In the genomic region with DNA sequence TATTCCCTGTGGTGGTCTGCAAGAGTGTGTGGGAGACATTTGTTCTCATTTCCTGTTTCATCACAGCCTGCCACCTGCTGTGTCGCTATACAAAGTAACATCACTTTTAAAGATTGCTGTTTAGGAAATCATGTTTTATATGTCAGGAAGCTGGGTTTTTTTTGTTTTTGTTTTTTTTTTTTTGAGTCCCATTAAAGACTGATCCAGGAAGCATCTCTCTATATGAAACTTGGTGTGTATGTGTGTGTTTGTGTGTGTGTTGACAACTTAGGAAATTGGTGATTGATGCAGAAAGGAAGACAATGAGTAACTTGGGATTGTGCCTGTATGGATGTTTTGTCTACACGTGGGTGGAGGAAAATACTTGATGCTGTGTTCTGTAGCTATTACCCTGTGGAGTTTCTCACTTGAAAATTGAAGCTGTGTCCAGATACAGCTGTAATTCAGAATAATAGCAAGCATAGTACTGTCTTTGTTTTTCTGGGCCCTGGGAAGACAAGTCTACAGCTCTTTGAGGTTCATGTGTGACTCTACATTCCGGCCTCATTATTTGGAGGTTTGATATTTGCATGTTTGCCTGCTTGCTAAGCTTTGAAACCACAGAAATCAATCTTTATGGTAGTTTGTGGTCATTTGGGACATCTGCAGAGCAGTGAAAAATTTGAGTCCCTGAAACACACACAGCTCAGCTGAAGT, we compare ENCODE assay signal across 1 cellular context.
A peak's percentile ranks its signal among the peaks of the same experiment; 100 is the strongest.
TF ChIP-seq lines count a peak whose summit lies in the region.

No MANE protein-coding gene starts in this region.

TF ChIP-seq in GM12878, 131 proteins besides CTCF, POLR2A, EP300 and RAD21 (continued from another document and continues in another):
- TF ChIP-seq, protein P1, sequence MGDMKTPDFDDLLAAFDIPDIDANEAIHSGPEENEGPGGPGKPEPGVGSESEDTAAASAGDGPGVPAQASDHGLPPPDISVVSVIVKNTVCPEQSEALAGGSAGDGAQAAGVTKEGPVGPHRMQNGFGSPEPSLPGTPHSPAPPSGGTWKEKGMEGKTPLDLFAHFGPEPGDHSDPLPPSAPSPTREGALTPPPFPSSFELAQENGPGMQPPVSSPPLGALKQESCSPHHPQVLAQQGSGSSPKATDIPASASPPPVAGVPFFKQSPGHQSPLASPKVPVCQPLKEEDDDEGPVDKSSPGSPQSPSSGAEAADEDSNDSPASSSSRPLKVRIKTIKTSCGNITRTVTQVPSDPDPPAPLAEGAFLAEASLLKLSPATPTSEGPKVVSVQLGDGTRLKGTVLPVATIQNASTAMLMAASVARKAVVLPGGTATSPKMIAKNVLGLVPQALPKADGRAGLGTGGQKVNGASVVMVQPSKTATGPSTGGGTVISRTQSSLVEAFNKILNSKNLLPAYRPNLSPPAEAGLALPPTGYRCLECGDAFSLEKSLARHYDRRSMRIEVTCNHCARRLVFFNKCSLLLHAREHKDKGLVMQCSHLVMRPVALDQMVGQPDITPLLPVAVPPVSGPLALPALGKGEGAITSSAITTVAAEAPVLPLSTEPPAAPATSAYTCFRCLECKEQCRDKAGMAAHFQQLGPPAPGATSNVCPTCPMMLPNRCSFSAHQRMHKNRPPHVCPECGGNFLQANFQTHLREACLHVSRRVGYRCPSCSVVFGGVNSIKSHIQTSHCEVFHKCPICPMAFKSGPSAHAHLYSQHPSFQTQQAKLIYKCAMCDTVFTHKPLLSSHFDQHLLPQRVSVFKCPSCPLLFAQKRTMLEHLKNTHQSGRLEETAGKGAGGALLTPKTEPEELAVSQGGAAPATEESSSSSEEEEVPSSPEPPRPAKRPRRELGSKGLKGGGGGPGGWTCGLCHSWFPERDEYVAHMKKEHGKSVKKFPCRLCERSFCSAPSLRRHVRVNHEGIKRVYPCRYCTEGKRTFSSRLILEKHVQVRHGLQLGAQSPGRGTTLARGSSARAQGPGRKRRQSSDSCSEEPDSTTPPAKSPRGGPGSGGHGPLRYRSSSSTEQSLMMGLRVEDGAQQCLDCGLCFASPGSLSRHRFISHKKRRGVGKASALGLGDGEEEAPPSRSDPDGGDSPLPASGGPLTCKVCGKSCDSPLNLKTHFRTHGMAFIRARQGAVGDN (IDR thresholded peaks at IDR 0.05), result 0 out of 2 replicates have a peak, but pooled peaks have one; percentile 18
- TF ChIP-seq RUNX3 (IDR thresholded peaks at IDR 0.05; ENCODE audit: low read length) (peak; percentile 99), SREBF2 (IDR thresholded peaks at IDR 0.05; ENCODE audit: low read length) (no peak), BHLHE40 (IDR thresholded peaks at IDR 0.05; ENCODE audit: borderline replicate concordance in 1 of 2, low read depth in 2 of 2, low read length in 1 of 2) (peak; percentile 63 to 68), IKZF1 (conservative IDR thresholded peaks at IDR 0.05) (peak; percentile 47; the same call in 1 of the 2 replicates), NR2C1 (IDR thresholded peaks at IDR 0.05) (no peak), RAD51 (IDR thresholded peaks at IDR 0.05) (no peak), JUNB (IDR thresholded peaks at IDR 0.05) (no peak; the same call in 1 of the 2 replicates), MTA2 (IDR thresholded peaks at IDR 0.05; ENCODE audit: low read depth) (peak; percentile 85), HDGF (IDR thresholded peaks at IDR 0.05) (peak; percentile 78; the same call in 1 of the 2 replicates), MYB (IDR thresholded peaks at IDR 0.05; ENCODE audit: borderline replicate concordance, low read depth, low read length) (no peak), CEBPB (IDR thresholded peaks at IDR 0.05; ENCODE audit: borderline replicate concordance in 1 of 2, low read depth in 2 of 2, low read length in 2 of 2) (no peak), SUPT20H (IDR thresholded peaks at IDR 0.05; ENCODE audit: borderline replicate concordance, control insufficient read depth, low read depth, low read length) (no peak), CREB1 (IDR thresholded peaks at IDR 0.05; ENCODE audit: low read depth) (peak; percentile 70), ATF7 (IDR thresholded peaks at IDR 0.05; ENCODE audit: low read depth) (peak; percentile 32), GATAD2B (conservative IDR thresholded peaks at IDR 0.05; ENCODE audit: low read depth) (no peak; the same call in 1 of the 2 replicates), IKZF2 (IDR thresholded peaks at IDR 0.05) (peak; percentile 52 to 54; a peak in 3 of 4 replicates), ZNF217 (IDR thresholded peaks at IDR 0.05) (peak; percentile 46; the same call in 1 of the 2 replicates), SUZ12 (IDR thresholded peaks at IDR 0.05; ENCODE audit: unreplicated experiment) (no peak), ESRRA (IDR thresholded peaks at IDR 0.05; ENCODE audit: low read length) (no peak), WRNIP1 (IDR thresholded peaks at IDR 0.05; ENCODE audit: borderline replicate concordance, low read depth, low read length) (no peak), SMAD1 (IDR thresholded peaks at IDR 0.05; ENCODE audit: low read depth, partially characterized antibody) (no peak), SRF (IDR thresholded peaks at IDR 0.05; ENCODE audit: low read depth in 2 of 2, low read length in 2 of 2) (no peak), RCOR1 (conservative IDR thresholded peaks at IDR 0.05; ENCODE audit: low read depth, low read length) (no peak), ETV6 (conservative IDR thresholded peaks at IDR 0.05 in 1 of 2, IDR thresholded peaks at IDR 0.05 in 1 of 2; ENCODE audit: borderline replicate concordance in 1 of 2, low read depth in 1 of 2) (peak in 1 of 2 experiments; percentile 73; a peak in 2 of 4 replicates), SP1 (IDR thresholded peaks at IDR 0.05; ENCODE audit: low read depth, low read length) (peak; percentile 34)
- TF ChIP-seq, protein P2, sequence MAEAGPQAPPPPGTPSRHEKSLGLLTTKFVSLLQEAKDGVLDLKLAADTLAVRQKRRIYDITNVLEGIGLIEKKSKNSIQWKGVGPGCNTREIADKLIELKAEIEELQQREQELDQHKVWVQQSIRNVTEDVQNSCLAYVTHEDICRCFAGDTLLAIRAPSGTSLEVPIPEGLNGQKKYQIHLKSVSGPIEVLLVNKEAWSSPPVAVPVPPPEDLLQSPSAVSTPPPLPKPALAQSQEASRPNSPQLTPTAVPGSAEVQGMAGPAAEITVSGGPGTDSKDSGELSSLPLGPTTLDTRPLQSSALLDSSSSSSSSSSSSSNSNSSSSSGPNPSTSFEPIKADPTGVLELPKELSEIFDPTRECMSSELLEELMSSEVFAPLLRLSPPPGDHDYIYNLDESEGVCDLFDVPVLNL (IDR thresholded peaks at IDR 0.05; ENCODE audit: low read depth, low read length), result no peak
- TF ChIP-seq, protein P3, sequence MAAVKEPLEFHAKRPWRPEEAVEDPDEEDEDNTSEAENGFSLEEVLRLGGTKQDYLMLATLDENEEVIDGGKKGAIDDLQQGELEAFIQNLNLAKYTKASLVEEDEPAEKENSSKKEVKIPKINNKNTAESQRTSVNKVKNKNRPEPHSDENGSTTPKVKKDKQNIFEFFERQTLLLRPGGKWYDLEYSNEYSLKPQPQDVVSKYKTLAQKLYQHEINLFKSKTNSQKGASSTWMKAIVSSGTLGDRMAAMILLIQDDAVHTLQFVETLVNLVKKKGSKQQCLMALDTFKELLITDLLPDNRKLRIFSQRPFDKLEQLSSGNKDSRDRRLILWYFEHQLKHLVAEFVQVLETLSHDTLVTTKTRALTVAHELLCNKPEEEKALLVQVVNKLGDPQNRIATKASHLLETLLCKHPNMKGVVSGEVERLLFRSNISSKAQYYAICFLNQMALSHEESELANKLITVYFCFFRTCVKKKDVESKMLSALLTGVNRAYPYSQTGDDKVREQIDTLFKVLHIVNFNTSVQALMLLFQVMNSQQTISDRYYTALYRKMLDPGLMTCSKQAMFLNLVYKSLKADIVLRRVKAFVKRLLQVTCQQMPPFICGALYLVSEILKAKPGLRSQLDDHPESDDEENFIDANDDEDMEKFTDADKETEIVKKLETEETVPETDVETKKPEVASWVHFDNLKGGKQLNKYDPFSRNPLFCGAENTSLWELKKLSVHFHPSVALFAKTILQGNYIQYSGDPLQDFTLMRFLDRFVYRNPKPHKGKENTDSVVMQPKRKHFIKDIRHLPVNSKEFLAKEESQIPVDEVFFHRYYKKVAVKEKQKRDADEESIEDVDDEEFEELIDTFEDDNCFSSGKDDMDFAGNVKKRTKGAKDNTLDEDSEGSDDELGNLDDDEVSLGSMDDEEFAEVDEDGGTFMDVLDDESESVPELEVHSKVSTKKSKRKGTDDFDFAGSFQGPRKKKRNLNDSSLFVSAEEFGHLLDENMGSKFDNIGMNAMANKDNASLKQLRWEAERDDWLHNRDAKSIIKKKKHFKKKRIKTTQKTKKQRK (IDR thresholded peaks at IDR 0.05; ENCODE audit: low read depth, low read length), result no peak
- TF ChIP-seq, protein P4, sequence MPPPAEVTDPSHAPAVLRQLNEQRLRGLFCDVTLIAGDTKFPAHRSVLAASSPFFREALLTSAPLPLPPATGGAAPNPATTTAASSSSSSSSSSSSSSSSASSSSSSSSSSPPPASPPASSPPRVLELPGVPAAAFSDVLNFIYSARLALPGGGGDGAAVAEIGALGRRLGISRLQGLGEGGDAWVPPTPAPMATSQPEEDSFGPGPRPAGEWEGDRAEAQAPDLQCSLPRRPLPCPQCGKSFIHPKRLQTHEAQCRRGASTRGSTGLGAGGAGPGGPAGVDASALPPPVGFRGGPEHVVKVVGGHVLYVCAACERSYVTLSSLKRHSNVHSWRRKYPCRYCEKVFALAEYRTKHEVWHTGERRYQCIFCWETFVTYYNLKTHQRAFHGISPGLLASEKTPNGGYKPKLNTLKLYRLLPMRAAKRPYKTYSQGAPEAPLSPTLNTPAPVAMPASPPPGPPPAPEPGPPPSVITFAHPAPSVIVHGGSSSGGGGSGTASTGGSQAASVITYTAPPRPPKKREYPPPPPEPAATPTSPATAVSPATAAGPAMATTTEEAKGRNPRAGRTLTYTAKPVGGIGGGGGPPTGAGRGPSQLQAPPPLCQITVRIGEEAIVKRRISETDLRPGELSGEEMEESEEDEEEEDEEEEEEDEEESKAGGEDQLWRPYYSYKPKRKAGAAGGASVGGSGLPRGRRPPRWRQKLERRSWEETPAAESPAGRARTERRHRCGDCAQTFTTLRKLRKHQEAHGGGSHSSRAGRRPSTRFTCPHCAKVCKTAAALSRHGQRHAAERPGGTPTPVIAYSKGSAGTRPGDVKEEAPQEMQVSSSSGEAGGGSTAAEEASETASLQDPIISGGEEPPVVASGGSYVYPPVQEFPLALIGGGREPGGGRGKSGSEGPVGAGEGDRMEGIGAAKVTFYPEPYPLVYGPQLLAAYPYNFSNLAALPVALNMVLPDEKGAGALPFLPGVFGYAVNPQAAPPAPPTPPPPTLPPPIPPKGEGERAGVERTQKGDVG (CRISPR knock-in tag; IDR thresholded peaks at IDR 0.05), result no peak
- TF ChIP-seq, protein P5, sequence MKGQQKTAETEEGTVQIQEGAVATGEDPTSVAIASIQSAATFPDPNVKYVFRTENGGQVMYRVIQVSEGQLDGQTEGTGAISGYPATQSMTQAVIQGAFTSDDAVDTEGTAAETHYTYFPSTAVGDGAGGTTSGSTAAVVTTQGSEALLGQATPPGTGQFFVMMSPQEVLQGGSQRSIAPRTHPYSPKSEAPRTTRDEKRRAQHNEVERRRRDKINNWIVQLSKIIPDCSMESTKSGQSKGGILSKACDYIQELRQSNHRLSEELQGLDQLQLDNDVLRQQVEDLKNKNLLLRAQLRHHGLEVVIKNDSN (IDR thresholded peaks at IDR 0.05; ENCODE audit: borderline replicate concordance, extremely low read length, insufficient read depth, low read depth, low read length), result no peak
- TF ChIP-seq, protein P6, sequence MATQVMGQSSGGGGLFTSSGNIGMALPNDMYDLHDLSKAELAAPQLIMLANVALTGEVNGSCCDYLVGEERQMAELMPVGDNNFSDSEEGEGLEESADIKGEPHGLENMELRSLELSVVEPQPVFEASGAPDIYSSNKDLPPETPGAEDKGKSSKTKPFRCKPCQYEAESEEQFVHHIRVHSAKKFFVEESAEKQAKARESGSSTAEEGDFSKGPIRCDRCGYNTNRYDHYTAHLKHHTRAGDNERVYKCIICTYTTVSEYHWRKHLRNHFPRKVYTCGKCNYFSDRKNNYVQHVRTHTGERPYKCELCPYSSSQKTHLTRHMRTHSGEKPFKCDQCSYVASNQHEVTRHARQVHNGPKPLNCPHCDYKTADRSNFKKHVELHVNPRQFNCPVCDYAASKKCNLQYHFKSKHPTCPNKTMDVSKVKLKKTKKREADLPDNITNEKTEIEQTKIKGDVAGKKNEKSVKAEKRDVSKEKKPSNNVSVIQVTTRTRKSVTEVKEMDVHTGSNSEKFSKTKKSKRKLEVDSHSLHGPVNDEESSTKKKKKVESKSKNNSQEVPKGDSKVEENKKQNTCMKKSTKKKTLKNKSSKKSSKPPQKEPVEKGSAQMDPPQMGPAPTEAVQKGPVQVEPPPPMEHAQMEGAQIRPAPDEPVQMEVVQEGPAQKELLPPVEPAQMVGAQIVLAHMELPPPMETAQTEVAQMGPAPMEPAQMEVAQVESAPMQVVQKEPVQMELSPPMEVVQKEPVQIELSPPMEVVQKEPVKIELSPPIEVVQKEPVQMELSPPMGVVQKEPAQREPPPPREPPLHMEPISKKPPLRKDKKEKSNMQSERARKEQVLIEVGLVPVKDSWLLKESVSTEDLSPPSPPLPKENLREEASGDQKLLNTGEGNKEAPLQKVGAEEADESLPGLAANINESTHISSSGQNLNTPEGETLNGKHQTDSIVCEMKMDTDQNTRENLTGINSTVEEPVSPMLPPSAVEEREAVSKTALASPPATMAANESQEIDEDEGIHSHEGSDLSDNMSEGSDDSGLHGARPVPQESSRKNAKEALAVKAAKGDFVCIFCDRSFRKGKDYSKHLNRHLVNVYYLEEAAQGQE (IDR thresholded peaks at IDR 0.05; ENCODE audit: low read depth, low read length), result no peak
- TF ChIP-seq, protein P7, sequence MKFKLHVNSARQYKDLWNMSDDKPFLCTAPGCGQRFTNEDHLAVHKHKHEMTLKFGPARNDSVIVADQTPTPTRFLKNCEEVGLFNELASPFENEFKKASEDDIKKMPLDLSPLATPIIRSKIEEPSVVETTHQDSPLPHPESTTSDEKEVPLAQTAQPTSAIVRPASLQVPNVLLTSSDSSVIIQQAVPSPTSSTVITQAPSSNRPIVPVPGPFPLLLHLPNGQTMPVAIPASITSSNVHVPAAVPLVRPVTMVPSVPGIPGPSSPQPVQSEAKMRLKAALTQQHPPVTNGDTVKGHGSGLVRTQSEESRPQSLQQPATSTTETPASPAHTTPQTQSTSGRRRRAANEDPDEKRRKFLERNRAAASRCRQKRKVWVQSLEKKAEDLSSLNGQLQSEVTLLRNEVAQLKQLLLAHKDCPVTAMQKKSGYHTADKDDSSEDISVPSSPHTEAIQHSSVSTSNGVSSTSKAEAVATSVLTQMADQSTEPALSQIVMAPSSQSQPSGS (IDR thresholded peaks at IDR 0.05; ENCODE audit: low read length), result peak; percentile 58; the same call in 1 of the 2 replicates
- TF ChIP-seq, protein P8, sequence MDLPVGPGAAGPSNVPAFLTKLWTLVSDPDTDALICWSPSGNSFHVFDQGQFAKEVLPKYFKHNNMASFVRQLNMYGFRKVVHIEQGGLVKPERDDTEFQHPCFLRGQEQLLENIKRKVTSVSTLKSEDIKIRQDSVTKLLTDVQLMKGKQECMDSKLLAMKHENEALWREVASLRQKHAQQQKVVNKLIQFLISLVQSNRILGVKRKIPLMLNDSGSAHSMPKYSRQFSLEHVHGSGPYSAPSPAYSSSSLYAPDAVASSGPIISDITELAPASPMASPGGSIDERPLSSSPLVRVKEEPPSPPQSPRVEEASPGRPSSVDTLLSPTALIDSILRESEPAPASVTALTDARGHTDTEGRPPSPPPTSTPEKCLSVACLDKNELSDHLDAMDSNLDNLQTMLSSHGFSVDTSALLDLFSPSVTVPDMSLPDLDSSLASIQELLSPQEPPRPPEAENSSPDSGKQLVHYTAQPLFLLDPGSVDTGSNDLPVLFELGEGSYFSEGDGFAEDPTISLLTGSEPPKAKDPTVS (IDR thresholded peaks at IDR 0.05; ENCODE audit: low read depth, low read length), result no peak
